Comparison of ENCODE assay signal across 15 cellular contexts in the genomic region with DNA sequence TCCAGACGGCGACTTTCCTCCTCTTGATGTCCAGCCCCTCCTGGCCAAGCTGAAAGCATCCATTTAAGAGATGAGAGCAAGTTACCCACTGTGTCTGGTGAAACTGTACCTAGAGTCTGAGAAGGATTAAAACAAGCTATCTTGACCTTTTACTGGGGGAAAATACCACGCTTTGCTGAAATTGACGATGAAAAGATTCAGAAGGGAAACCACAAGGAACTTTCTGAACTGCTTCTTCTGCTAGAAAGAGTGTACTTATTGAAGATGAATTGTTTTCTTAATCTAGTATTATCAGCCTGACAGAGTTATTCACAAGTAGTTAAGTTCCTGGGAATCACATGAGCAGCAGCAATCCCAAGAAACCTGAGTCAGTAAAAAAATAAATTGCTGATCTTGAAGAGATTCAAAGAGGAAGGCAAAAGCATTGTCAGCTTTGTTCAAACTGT. TPM values are rescaled to one million over a fixed set of nuclear protein-coding genes. Genes with fewer than 3 reads are reported as not detected.
DNase-seq lines count a peak whose midpoint lies in the region; ATAC-seq lines count a peak whose summit lies in the region.
"Had no signal": no experiment of that assay in that cellular context is flagged by ENCODE, and none has a peak within 500 bp of the region (broad histone marks: within the 10 kb centered on the region; RNA-seq: fewer than 3 reads in every experiment).

No MANE protein-coding gene starts in this region.

- DNase-seq in activated T-helper 2 cell treated with anti-CD3 and anti-CD28 coated beads, Interferon-gamma antibody, Interleukin-2, Interleukin-4, amounts not matched to agents 10 μg/mL and 5 μg/mL and 100 μg/mL, durations not matched to agents 14 hours and 24 hours and 36 hours (ENCODE audit: low spot score), result no peak
- DNase-seq in stimulated activated naive B cell treated with anti-CD40 and anti-IgM and Interleukin-4, amounts not matched to agents 10 μg/mL and 1 μg/mL and 100 μg/mL, for 72 hours, result no peak
- no peak for DNase-seq in NCI-H748 treated with DMSO at 0.1 percent for 48 hours (lab: John Stamatoyannopoulos, UW)
- no peak for DNase-seq in RPMI8226
- no peak for DNase-seq in effector memory CD4-positive, alpha-beta T cell
- DNase-seq: activated CD4-positive, alpha-beta T cell treated with anti-CD3 and anti-CD28 coated beads for 1 hour; DMS53; NCI-H2171; SIG-M5 had no signal

- no peak overlapping the region for H3K27ac ChIP-seq in effector memory CD4-positive, alpha-beta T cell (ENCODE audit: insufficient read depth, low read length, poor library complexity, severe bottlenecking)
- H3K27ac ChIP-seq: parathyroid adenoma had no signal

- H3K36me3 ChIP-seq in effector memory CD4-positive, alpha-beta T cell (ENCODE audit: control insufficient read depth, insufficient read depth, low read length), result no peaks in the 10 kb centered on the region

- H3K27me3 Mint-ChIP-seq in activated T-helper 2 cell treated with anti-CD3 and anti-CD28 coated beads, Interferon-gamma antibody, Interleukin-2, Interleukin-4, amounts not matched to agents 10 μg/mL and 5 μg/mL and 100 μg/mL, durations not matched to agents 14 hours and 24 hours and 36 hours (ENCODE audit: low read depth), result peaks cover 6% of the 10 kb centered on the region
- H3K27me3 Mint-ChIP-seq in stimulated activated naive B cell treated with anti-CD40 and anti-IgM and Interleukin-4, amounts not matched to agents 10 μg/mL and 1 μg/mL and 100 μg/mL, for 72 hours, result peaks cover 0 to 4% of the 10 kb centered on the region in 2 donors

- H3K4me3 Mint-ChIP-seq in activated T-helper 2 cell treated with anti-CD3 and anti-CD28 coated beads, Interferon-gamma antibody, Interleukin-2, Interleukin-4, amounts not matched to agents 10 μg/mL and 5 μg/mL and 100 μg/mL, durations not matched to agents 14 hours and 24 hours and 36 hours (ENCODE audit: low read depth), result no peak overlapping the region
- H3K4me3 Mint-ChIP-seq in stimulated activated naive B cell treated with anti-CD40 and anti-IgM and Interleukin-4, amounts not matched to agents 10 μg/mL and 1 μg/mL and 100 μg/mL, for 72 hours, result peak overlapping the region; percentile 13 to 35
- H3K4me3 Mint-ChIP-seq: activated naive CD4-positive, alpha-beta T cell treated with anti-CD3 and anti-CD28 coated beads, Interleukin-2, amount 50 U/mL, for 24 hours had no signal

- H3K27me3 ChIP-seq in effector memory CD4-positive, alpha-beta T cell (replicated peaks; ENCODE audit: control insufficient read depth, insufficient read depth, low read length, poor library complexity, severe bottlenecking), result no peaks in the 10 kb centered on the region

- peaks cover 8% of the 10 kb centered on the region for H3K9me3 Mint-ChIP-seq in activated T-helper 2 cell treated with anti-CD3 and anti-CD28 coated beads, Interferon-gamma antibody, Interleukin-2, Interleukin-4, amounts not matched to agents 10 μg/mL and 5 μg/mL and 100 μg/mL, durations not matched to agents 14 hours and 24 hours and 36 hours
- H3K9me3 Mint-ChIP-seq in stimulated activated naive B cell treated with anti-CD40 and anti-IgM and Interleukin-4, amounts not matched to agents 10 μg/mL and 1 μg/mL and 100 μg/mL, for 72 hours, result peaks cover 0 to 5% of the 10 kb centered on the region in 2 donors
- H3K9me3 Mint-ChIP-seq: activated naive CD4-positive, alpha-beta T cell treated with anti-CD3 and anti-CD28 coated beads, Interleukin-2, amount 50 U/mL, for 24 hours had no signal

- peak overlapping the region; percentile 17 for H3K27ac Mint-ChIP-seq in activated T-helper 2 cell treated with anti-CD3 and anti-CD28 coated beads, Interferon-gamma antibody, Interleukin-2, Interleukin-4, amounts not matched to agents 10 μg/mL and 5 μg/mL and 100 μg/mL, durations not matched to agents 14 hours and 24 hours and 36 hours
- peak overlapping the region; percentile 25 for H3K27ac Mint-ChIP-seq in stimulated activated naive B cell treated with anti-CD40 and anti-IgM and Interleukin-4, amounts not matched to agents 10 μg/mL and 1 μg/mL and 100 μg/mL, for 72 hours
- H3K27ac Mint-ChIP-seq: activated naive CD4-positive, alpha-beta T cell treated with anti-CD3 and anti-CD28 coated beads, Interleukin-2, amount 50 U/mL, for 24 hours had no signal

- ATAC-seq in GM18858 (IDR thresholded peaks at IDR 0.05; ENCODE audit: unreplicated experiment) (peak; percentile 47), GM21786 (IDR thresholded peaks at IDR 0.05; ENCODE audit: unreplicated experiment) (peak; percentile 74), GM21717 (IDR thresholded peaks at IDR 0.05; ENCODE audit: unreplicated experiment) (no peak)
- peak; percentile 71 to 74 for ATAC-seq in stimulated activated naive B cell treated with anti-CD40 and anti-IgM and Interleukin-4, amounts not matched to agents 10 μg/mL and 1 μg/mL and 100 μg/mL, for 72 hours (replicated peaks)

- H3K4me1 Mint-ChIP-seq in activated T-helper 2 cell treated with anti-CD3 and anti-CD28 coated beads, Interferon-gamma antibody, Interleukin-2, Interleukin-4, amounts not matched to agents 10 μg/mL and 5 μg/mL and 100 μg/mL, durations not matched to agents 14 hours and 24 hours and 36 hours (ENCODE audit: low read depth), result peaks cover 14% of the 10 kb centered on the region
- H3K4me1 Mint-ChIP-seq in stimulated activated naive B cell treated with anti-CD40 and anti-IgM and Interleukin-4, amounts not matched to agents 10 μg/mL and 1 μg/mL and 100 μg/mL, for 72 hours, result peaks cover 26 to 43% of the 10 kb centered on the region in 2 donors
- H3K4me1 Mint-ChIP-seq: activated naive CD4-positive, alpha-beta T cell treated with anti-CD3 and anti-CD28 coated beads, Interleukin-2, amount 50 U/mL, for 24 hours had no signal

- no peaks in the 10 kb centered on the region for H3K9me3 ChIP-seq in effector memory CD4-positive, alpha-beta T cell (ENCODE audit: control insufficient read depth, low read length)

- intact Hi-C loops in activated T-helper 2 cell treated with anti-CD3 and anti-CD28 coated beads, Interferon-gamma antibody, Interleukin-2, Interleukin-4, amounts not matched to agents 10 μg/mL and 5 μg/mL and 100 μg/mL, durations not matched to agents 14 hours and 24 hours and 36 hours (cut with micrococcal nuclease), result loop anchor here (5.0 kb wide), 1 partner anchor 34 kb away; no protein-coding TSS in a partner anchor

- no peaks in the 10 kb centered on the region for H3K36me3 Mint-ChIP-seq in activated T-helper 2 cell treated with anti-CD3 and anti-CD28 coated beads, Interferon-gamma antibody, Interleukin-2, Interleukin-4, amounts not matched to agents 10 μg/mL and 5 μg/mL and 100 μg/mL, durations not matched to agents 14 hours and 24 hours and 36 hours (ENCODE audit: low read depth)
- H3K36me3 Mint-ChIP-seq in stimulated activated naive B cell treated with anti-CD40 and anti-IgM and Interleukin-4, amounts not matched to agents 10 μg/mL and 1 μg/mL and 100 μg/mL, for 72 hours, result peaks cover 2 to 3% of the 10 kb centered on the region in 2 donors
- H3K36me3 Mint-ChIP-seq: activated naive CD4-positive, alpha-beta T cell treated with anti-CD3 and anti-CD28 coated beads, Interleukin-2, amount 50 U/mL, for 24 hours had no signal

- no peak overlapping the region for H3K4me3 ChIP-seq in effector memory CD4-positive, alpha-beta T cell (ENCODE audit: insufficient read depth, low read depth, low read length, poor library complexity, severe bottlenecking)

- no peaks in the 10 kb centered on the region for H3K4me1 ChIP-seq in effector memory CD4-positive, alpha-beta T cell (ENCODE audit: control insufficient read depth, insufficient read depth, low read length, poor library complexity, severe bottlenecking)
- H3K4me1 ChIP-seq: parathyroid adenoma had no signal

RNA-seq across cellular contexts. Expression of a gene that starts 13.1 kb away (rescaled TPM):
- total RNA-seq in activated T-helper 2 cell treated with anti-CD3 and anti-CD28 coated beads, Interferon-gamma antibody, Interleukin-2, Interleukin-4, amounts not matched to agents 10 μg/mL and 5 μg/mL and 100 μg/mL, durations not matched to agents 14 hours and 24 hours and 36 hours, result not detected in 2 replicates

RNA-seq across cellular contexts. Expression of a gene that starts 47.0 kb away (rescaled TPM):
- not detected in 2 replicates for total RNA-seq in activated T-helper 2 cell treated with anti-CD3 and anti-CD28 coated beads, Interferon-gamma antibody, Interleukin-2, Interleukin-4, amounts not matched to agents 10 μg/mL and 5 μg/mL and 100 μg/mL, durations not matched to agents 14 hours and 24 hours and 36 hours
- total RNA-seq: glomerular endothelial cell had no signal
